ENCODE assay signal across 12 cellular contexts in genomic region chr5:54703091-54703490, GRCh38.
A peak's percentile ranks its signal among the peaks of the same experiment; 100 is the strongest.
DNase-seq lines count a peak whose midpoint lies in the region; ATAC-seq and TF ChIP-seq lines count a peak whose summit lies in the region.
"Had no signal": no experiment of that assay in that cellular context is flagged by ENCODE, and none has a peak within 500 bp of the region (broad histone marks: within the 10 kb centered on the region; RNA-seq: fewer than 3 reads in every experiment).

No MANE protein-coding gene starts in this region.

- peaks cover 3% of the 10 kb centered on the region for H3K27me3 Mint-ChIP-seq in endodermal cell (ENCODE audit: insufficient read depth)
- H3K27me3 Mint-ChIP-seq: dendritic cell treated with granulocyte-macrophage colony-stimulating factor and Interleukin-4, amounts not matched to agents 40 ng/mL and 50 ng/mL, for 4 days had no signal

- no peaks in the 10 kb centered on the region for H3K9me3 Mint-ChIP-seq in endodermal cell
- H3K9me3 Mint-ChIP-seq: dendritic cell treated with granulocyte-macrophage colony-stimulating factor and Interleukin-4, amounts not matched to agents 40 ng/mL and 50 ng/mL, for 4 days had no signal

- no peaks in the 10 kb centered on the region for H3K36me3 ChIP-seq in endodermal cell (ENCODE audit: control insufficient read depth, insufficient read depth, low read length)
- H3K36me3 ChIP-seq: prostate gland had no signal

- ATAC-seq in GM21825 (IDR thresholded peaks at IDR 0.05; ENCODE audit: unreplicated experiment) (no peak), HG03175 (IDR thresholded peaks at IDR 0.05; ENCODE audit: unreplicated experiment) (no peak)

- no peaks in the 10 kb centered on the region for H3K36me3 Mint-ChIP-seq in endodermal cell (ENCODE audit: low read depth)

- no peaks in the 10 kb centered on the region for H3K4me1 ChIP-seq in endodermal cell (ENCODE audit: control insufficient read depth, insufficient read depth, low read length)
- H3K4me1 ChIP-seq: prostate gland, testis had no signal

- no peak overlapping the region for H3K27ac Mint-ChIP-seq in endodermal cell

- TF ChIP-seq CTCF in endodermal cell (conservative IDR thresholded peaks at IDR 0.05), result no peak

- H3K27me3 ChIP-seq in endodermal cell (ENCODE audit: control insufficient read depth, insufficient read depth, low read length, poor library complexity, severe bottlenecking), result no peaks in the 10 kb centered on the region
- H3K27me3 ChIP-seq: testis had no signal

- H3K4me1 Mint-ChIP-seq in endodermal cell, result peaks cover 5% of the 10 kb centered on the region

- H3K9ac ChIP-seq in endodermal cell (ENCODE audit: extremely low read depth, low read length, poor library complexity, severe bottlenecking), result no peak overlapping the region

- H3K4me3 ChIP-seq in endodermal cell (ENCODE audit: low read length), result no peak overlapping the region
- H3K4me3 ChIP-seq: A549, prostate gland, testis had no signal

- no peaks in the 10 kb centered on the region for H3K9me3 ChIP-seq in endodermal cell (ENCODE audit: control insufficient read depth, low read length)
- H3K9me3 ChIP-seq: A549, prostate gland, testis had no signal

- H3K27ac ChIP-seq in endodermal cell (ENCODE audit: low read depth, low read length), result peak overlapping the region; percentile 46
- H3K27ac ChIP-seq: A549, prostate gland, testis had no signal

- H3K4me3 Mint-ChIP-seq in endodermal cell, result no peak overlapping the region
- H3K4me3 Mint-ChIP-seq: dendritic cell treated with granulocyte-macrophage colony-stimulating factor and Interleukin-4, amounts not matched to agents 40 ng/mL and 50 ng/mL, for 4 days had no signal

- 74% methylated on average over 2 of the region's 2 CpGs; no CpG with 5 or more reads in 1 of the 2 experiments for WGBS in endodermal cell (ENCODE audit: insufficient coverage in 1 of 2, insufficient read length in 1 of 2), 2 experiments

- peak; percentile 15 for DNase-seq in NCI-H2227 (lab: John Stamatoyannopoulos, UW; ENCODE audit: unreplicated experiment)
- DNase-seq in NCI-H2227 treated with DMSO at 0.1 percent for 48 hours (lab: John Stamatoyannopoulos, UW), result no peak
- DNase-seq in endodermal cell, result no peak
- DNase-seq in lung microvascular endothelial cell (ENCODE audit: low read depth in 2 of 2), result peak; percentile 47 to 93
- DNase-seq in SIG-M5 treated with dmso at 0.1 percent for 504 hours (lab: John Stamatoyannopoulos, UW; ENCODE audit: unreplicated experiment), result no peak
- DNase-seq in effector CD8-positive, alpha-beta T cell (lab: John Stamatoyannopoulos, UW), result no peak
- DNase-seq: testis had no signal

Comparison
In these comparisons a context has a peak if more than half of its experiments do, and no peak if none do; other contexts are left out.
1. DNase-seq: peak in NCI-H2227 (single experiment) and lung microvascular endothelial cell (2 of 2); none in NCI-H2227 treated with DMSO at 0.1 percent for 48 hours (single experiment), endodermal cell (single experiment), SIG-M5 treated with dmso at 0.1 percent for 504 hours (single experiment) and effector CD8-positive, alpha-beta T cell (single experiment).